Comparison of ENCODE assay signal across 19 cellular contexts in genomic region chr9:133895335-133895734, GRCh38.
DNase-seq lines count a peak whose midpoint lies in the region; ATAC-seq and TF ChIP-seq lines count a peak whose summit lies in the region.
"Had no signal": no experiment of that assay in that cellular context is flagged by ENCODE, and none has a peak within 500 bp of the region (broad histone marks: within the 10 kb centered on the region; RNA-seq: fewer than 3 reads in every experiment).

No MANE protein-coding gene starts in this region.

- H3K27ac Mint-ChIP-seq in endodermal cell (peak overlapping the region; percentile 8), neural crest cell (ENCODE audit: unreplicated experiment) (peak overlapping the region; percentile 75), type B pancreatic cell (peak overlapping the region; percentile 62)

- 89% methylated on average over 9 to 11 of the region's 11 CpGs for WGBS in endodermal cell (ENCODE audit: insufficient coverage in 1 of 2, insufficient read length in 1 of 2), 2 experiments

- no peak overlapping the region for H3K4me3 ChIP-seq in endodermal cell (ENCODE audit: low read length)
- H3K4me3 ChIP-seq: SJSA1 had no signal

- H3K9me3 ChIP-seq in endodermal cell (ENCODE audit: control insufficient read depth, low read length) = no peaks in the 10 kb centered on the region
- H3K9me3 ChIP-seq: SJSA1 had no signal

- no peaks in the 10 kb centered on the region for H3K27me3 ChIP-seq in endodermal cell (ENCODE audit: control insufficient read depth, insufficient read depth, low read length, poor library complexity, severe bottlenecking)
- H3K27me3 ChIP-seq: SJSA1 had no signal

- no peak overlapping the region for H3K9ac ChIP-seq in endodermal cell (ENCODE audit: extremely low read depth, low read length, poor library complexity, severe bottlenecking)

- H3K4me3 Mint-ChIP-seq in endodermal cell (no peak overlapping the region), neural crest cell (no peak overlapping the region), type B pancreatic cell (no peak overlapping the region)

- ATAC-seq in GM19035 (IDR thresholded peaks at IDR 0.05; ENCODE audit: unreplicated experiment) (no peak), HG02981 (IDR thresholded peaks at IDR 0.05; ENCODE audit: unreplicated experiment) (no peak)

- DNase-seq in NCI-H748 (lab: John Stamatoyannopoulos, UW; ENCODE audit: unreplicated experiment) (peak; percentile 31), NCI-H748 treated with DMSO at 0.1 percent for 48 hours (lab: John Stamatoyannopoulos, UW) (no peak), endodermal cell (no peak), neural crest cell (ENCODE audit: low read depth, low spot score) (no peak), type B pancreatic cell (ENCODE audit: extremely low spot score, unreplicated experiment) (no peak), DMS153 treated with DMSO at 0.1 percent for 48 hours (lab: John Stamatoyannopoulos, UW; ENCODE audit: unreplicated experiment) (no peak)
- DNase-seq: ACHN; DMS53; Kasumi-1; NCI-H1092 treated with DMSO at 0.1 percent for 48 hours; NCI-H1436 treated with DMSO at 0.1 percent for 48 hours; NCI-H1930; NCI-H446 treated with DMSO at 0.1 percent for 48 hours; NCI-H774; NK-92 treated with Interleukin-12 subunit alpha and Interleukin-12 subunit beta, amount 100 ng/mL, for 24 hours had no signal

- H3K36me3 ChIP-seq in endodermal cell (ENCODE audit: control insufficient read depth, insufficient read depth, low read length) = no peaks in the 10 kb centered on the region

- H3K4me1 Mint-ChIP-seq in endodermal cell = peaks cover 17% of the 10 kb centered on the region
- peaks cover 42% of the 10 kb centered on the region for H3K4me1 Mint-ChIP-seq in neural crest cell
- H3K4me1 Mint-ChIP-seq in type B pancreatic cell (ENCODE audit: unreplicated experiment) = peaks cover 30% of the 10 kb centered on the region

- no peak overlapping the region for H3K27ac ChIP-seq in endodermal cell (ENCODE audit: low read depth, low read length)
- H3K27ac ChIP-seq: 22Rv1, SJSA1 had no signal

- H3K27me3 Mint-ChIP-seq in endodermal cell (ENCODE audit: insufficient read depth) (no peaks in the 10 kb centered on the region), neural crest cell (ENCODE audit: low read depth) (no peaks in the 10 kb centered on the region), type B pancreatic cell (no peaks in the 10 kb centered on the region)

- H3K4me1 ChIP-seq in endodermal cell (ENCODE audit: control insufficient read depth, insufficient read depth, low read length) = no peaks in the 10 kb centered on the region

- TF ChIP-seq CTCF in endodermal cell (conservative IDR thresholded peaks at IDR 0.05) = no peak
- no peak for TF ChIP-seq CTCF in neural crest cell (conservative IDR thresholded peaks at IDR 0.05)
- TF ChIP-seq CTCF in type B pancreatic cell (conservative IDR thresholded peaks at IDR 0.05) = no peak

- H3K36me3 Mint-ChIP-seq in endodermal cell (ENCODE audit: low read depth) (peaks cover 2% of the 10 kb centered on the region), neural crest cell (ENCODE audit: low read depth) (peaks cover 8% of the 10 kb centered on the region), type B pancreatic cell (peaks cover 8% of the 10 kb centered on the region)

- H3K9me3 Mint-ChIP-seq in endodermal cell = peaks cover 4% of the 10 kb centered on the region
- H3K9me3 Mint-ChIP-seq in neural crest cell = peaks cover 2% of the 10 kb centered on the region
- H3K9me3 Mint-ChIP-seq in type B pancreatic cell = no peaks in the 10 kb centered on the region

Comparison
In these comparisons a context has a peak if more than half of its experiments do, and no peak if none do; other contexts are left out.
1. H3K27ac Mint-ChIP-seq: peak in every context shown above with its lines; median percentile 75 in neural crest cell; 62 in type B pancreatic cell; 8 in endodermal cell.